ENCODE assay signal across 9 cellular contexts in genomic region chr15:76340802-76341365, GRCh38. TPM values are rescaled to one million over a fixed set of nuclear protein-coding genes. Genes with fewer than 3 reads are reported as not detected.
DNase-seq lines count a peak whose midpoint lies in the region; ATAC-seq and TF ChIP-seq lines count a peak whose summit lies in the region.
"Had no signal": no experiment of that assay in that cellular context is flagged by ENCODE, and none has a peak within 500 bp of the region (broad histone marks: within the 10 kb centered on the region; RNA-seq: fewer than 3 reads in every experiment).

No MANE protein-coding gene starts in this region.

- peaks cover 14% of the 10 kb centered on the region for H3K36me3 ChIP-seq in skeletal muscle satellite cell (ENCODE audit: insufficient read depth, low read length)
- H3K36me3 ChIP-seq in prostate gland, result no peaks in the 10 kb centered on the region

- H3K9me3 Mint-ChIP-seq in activated CD4-positive, alpha-beta T cell treated with anti-CD3 and anti-CD28 coated beads, Interleukin-2, amount 10 ng/mL, durations not matched to agents 7 days and 5 days, result no peaks in the 10 kb centered on the region

- peaks cover 58% of the 10 kb centered on the region for H3K4me1 Mint-ChIP-seq in activated CD4-positive, alpha-beta T cell treated with anti-CD3 and anti-CD28 coated beads, Interleukin-2, amount 10 ng/mL, durations not matched to agents 7 days and 5 days

- intact Hi-C loops in prostate gland (cut with DNase I), result no loop called here

- H3K4me3 ChIP-seq in fibroblast of pulmonary artery (replicated peaks; ENCODE audit: low read depth, low read length), result no peak overlapping the region
- H3K4me3 ChIP-seq in skeletal muscle satellite cell (ENCODE audit: low read length), result peak overlapping the region; percentile 67
- H3K4me3 ChIP-seq in prostate gland, result peak overlapping the region in 1 of 2 donors; percentile 21

- H3K27ac ChIP-seq in prostate gland, result no peak overlapping the region
- H3K27ac ChIP-seq: C4-2B had no signal

- peaks cover 78% of the 10 kb centered on the region for H3K27me3 Mint-ChIP-seq in activated CD4-positive, alpha-beta T cell treated with anti-CD3 and anti-CD28 coated beads, Interleukin-2, amount 10 ng/mL, durations not matched to agents 7 days and 5 days

- CTCF ChIA-PET in activated CD4-positive, alpha-beta T cell treated with anti-CD3 and anti-CD28 coated beads, Interleukin-2, amount 10 ng/mL, durations not matched to agents 7 days and 5 days (lab: Charles Lee), result interaction anchor here (1.1 to 1.2 kb wide), 2 partner anchors 10 to 15 kb away, joined by 4 to 5 read pairs; no protein-coding TSS in a partner anchor

- H3K27me3 ChIP-seq in skeletal muscle satellite cell (ENCODE audit: control insufficient read depth, insufficient read depth, low read length) (peaks cover 79% of the 10 kb centered on the region), prostate gland (replicated peaks; ENCODE audit: insufficient read depth) (peaks cover 57% of the 10 kb centered on the region)

- no peak overlapping the region for H3K27ac Mint-ChIP-seq in activated CD4-positive, alpha-beta T cell treated with anti-CD3 and anti-CD28 coated beads, Interleukin-2, amount 10 ng/mL, durations not matched to agents 7 days and 5 days

- peaks cover 35% of the 10 kb centered on the region for H3K4me1 ChIP-seq in skeletal muscle satellite cell (ENCODE audit: control insufficient read depth, insufficient read depth, low read length)
- H3K4me1 ChIP-seq in prostate gland (replicated peaks), result peaks cover 7% of the 10 kb centered on the region

- H3K4me2 ChIP-seq in skeletal muscle satellite cell (ENCODE audit: low read length), result peak overlapping the region; percentile 91

- WGBS in prostate gland, result 26% methylated on average over 23 of the region's 35 CpGs

- ATAC-seq in HG02588 (IDR thresholded peaks at IDR 0.05; ENCODE audit: unreplicated experiment), result no peak
- no peak for ATAC-seq in HG03442 (IDR thresholded peaks at IDR 0.05; ENCODE audit: unreplicated experiment)

- DNase-seq in NCI-H345 (lab: John Stamatoyannopoulos, UW) (peak; percentile 19), NCI-H345 treated with DMSO at 0.1 percent for 48 hours (lab: John Stamatoyannopoulos, UW; ENCODE audit: unreplicated experiment) (no peak), fibroblast of pulmonary artery (ENCODE audit: low read depth) (no peak), prostate gland (ENCODE audit: low spot score) (no peak)
- no peak for DNase-seq in activated CD4-positive, alpha-beta T cell treated with anti-CD3 and anti-CD28 coated beads, Interleukin-2, amount 10 ng/mL, durations not matched to agents 7 days and 5 days

- no peak overlapping the region for H3K9ac ChIP-seq in skeletal muscle satellite cell (ENCODE audit: low read depth, low read length)

- peak overlapping the region; percentile 71 for H3K4me3 Mint-ChIP-seq in activated CD4-positive, alpha-beta T cell treated with anti-CD3 and anti-CD28 coated beads, Interleukin-2, amount 10 ng/mL, durations not matched to agents 7 days and 5 days

- POLR2A ChIA-PET in activated CD4-positive, alpha-beta T cell treated with anti-CD3 and anti-CD28 coated beads, Interleukin-2, amount 10 ng/mL, durations not matched to agents 7 days and 5 days (lab: Charles Lee), result no interaction called here

- no peaks in the 10 kb centered on the region for H3K9me3 ChIP-seq in skeletal muscle satellite cell (replicated peaks; ENCODE audit: low read length)
- H3K9me3 ChIP-seq in prostate gland, result no peaks in the 10 kb centered on the region

- TF ChIP-seq POLR2A in prostate gland (IDR thresholded peaks at IDR 0.05), result no peak

- H3K36me3 Mint-ChIP-seq in activated CD4-positive, alpha-beta T cell treated with anti-CD3 and anti-CD28 coated beads, Interleukin-2, amount 10 ng/mL, durations not matched to agents 7 days and 5 days (ENCODE audit: low read depth), result peaks cover 13% of the 10 kb centered on the region

- TF ChIP-seq CTCF in fibroblast of pulmonary artery (IDR thresholded peaks at IDR 0.05; ENCODE audit: low read length, missing control alignments), result peak; percentile 14
- TF ChIP-seq CTCF in prostate gland (IDR thresholded peaks at IDR 0.05), result peak in 1 of 4 experiments; percentile 12

RNA-seq across cellular contexts. Expression of gene ISL2, which starts 4.3 kb away (rescaled TPM):
- total RNA-seq in activated CD4-positive, alpha-beta T cell treated with anti-CD3 and anti-CD28 coated beads, Interleukin-2, amount 10 ng/mL, durations not matched to agents 7 days and 5 days, result under 1 TPM; 0.54 to 0.82 TPM
- total RNA-seq in skeletal muscle satellite cell (2012; rRNA removed), result 0.66 and 1.3 TPM in 2 replicates
- total RNA-seq in prostate gland, result 1 to 10 TPM in 1 of 2 donors, under 1 TPM in 1; 0.77 to 2.4 TPM

RNA-seq across cellular contexts. Expression of gene ETFA, which starts 29.6 kb away (rescaled TPM):
- 10 to 100 TPM; 81.6 to 82.9 TPM for total RNA-seq in activated CD4-positive, alpha-beta T cell treated with anti-CD3 and anti-CD28 coated beads, Interleukin-2, amount 10 ng/mL, durations not matched to agents 7 days and 5 days
- 91.1 and 110 TPM in 2 replicates for total RNA-seq in skeletal muscle satellite cell (2012; rRNA removed)
- total RNA-seq in prostate gland, result 10 to 100 TPM; 68.6 to 82.8 TPM
